20 cellular contexts compared by ENCODE assay signal in genomic region chr14:29054119-29054518, GRCh38.
A peak's percentile ranks its signal among the peaks of the same experiment; 100 is the strongest.
DNase-seq lines count a peak whose midpoint lies in the region; FAIRE-seq and TF ChIP-seq lines count a peak whose summit lies in the region.
"Had no signal": no experiment of that assay in that cellular context is flagged by ENCODE, and none has a peak within 500 bp of the region (broad histone marks: within the 10 kb centered on the region; RNA-seq: fewer than 3 reads in every experiment).

No MANE protein-coding gene starts in this region.

- no peak overlapping the region for H4K5ac ChIP-seq in H1 (ENCODE audit: insufficient read length, low read depth, low read length)

- H3K27ac ChIP-seq in H1 (ENCODE audit: low read depth, low read length): no peak overlapping the region
- H3K27ac ChIP-seq: PC-9, RWPE1, SK-N-MC had no signal

- no peak overlapping the region for H2BK15ac ChIP-seq in H1 (ENCODE audit: low read length)

- no peak overlapping the region for H3K23ac ChIP-seq in H1 (ENCODE audit: insufficient read length)

- H3K9me3 ChIP-seq in H1 (ENCODE audit: insufficient read depth in 2 of 2, low read depth in 1 of 2, low read length in 1 of 2): peaks cover 0 to 7% of the 10 kb centered on the region in 2 experiments; a peak in 2 of 4 replicates

- no peak overlapping the region for H3K4me3 ChIP-seq in H1 (ENCODE audit: extremely low read depth in 1 of 4, insufficient read depth in 2 of 4, low read depth in 3 of 4, low read length in 4 of 4)
- H3K4me3 ChIP-seq: PC-9, SK-N-MC had no signal

- WGBS in H1 (ENCODE audit: extremely low coverage in 1 of 2, insufficient coverage in 1 of 2, insufficient read length in 1 of 2, insufficient replicate concordance in 2 of 2, low coverage in 1 of 2, low lambda C conversion rate in 2 of 2, missing lambda C conversion rate in 1 of 2), 2 experiments: 84% methylated on average over 2 of the region's 2 CpGs; no CpG with 5 or more reads in 1 of the 2 experiments

- H2BK120ac ChIP-seq in H1 (replicated peaks; ENCODE audit: low read depth, low read length): no peak overlapping the region

- no peak overlapping the region for H3K14ac ChIP-seq in H1 (ENCODE audit: insufficient read length)

- CTCF ChIA-PET in H1 (lab: Charles Lee; ENCODE audit: partially characterized antibody): interaction anchor here (0.8 to 1.3 kb wide), 2 partner anchors 12 to 249 kb away, joined by 3 to 4 read pairs; no protein-coding TSS in a partner anchor

- TF ChIP-seq POLR2A in H1 (IDR thresholded peaks at IDR 0.05; ENCODE audit: control extremely low read depth in 1 of 2, low read depth in 2 of 2, low read length in 2 of 2): no peak

- no peak for TF ChIP-seq CTCF in H1 (IDR thresholded peaks at IDR 0.05; ENCODE audit: control extremely low read depth in 1 of 3, insufficient read depth in 1 of 3, low read depth in 1 of 3, low read length in 3 of 3)

- H3K27me3 ChIP-seq in H1 (replicated peaks in 1 of 4; ENCODE audit: control insufficient read depth in 3 of 4, extremely low read depth in 1 of 4, insufficient read depth in 3 of 4, low read length in 3 of 4): no peaks in the 10 kb centered on the region

- no peak overlapping the region for H4K8ac ChIP-seq in H1 (ENCODE audit: extremely low read depth, insufficient read depth, low read length)

- no peak overlapping the region for H3K18ac ChIP-seq in H1 (ENCODE audit: extremely low read depth, low read length)

- H2BK20ac ChIP-seq in H1 (ENCODE audit: low read length): no peak overlapping the region

- no peaks in the 10 kb centered on the region for H3K4me1 ChIP-seq in H1 (replicated peaks in 1 of 4; ENCODE audit: control insufficient read depth in 3 of 4, insufficient read depth in 4 of 4, low read length in 3 of 4)

- H3K4me2 ChIP-seq in H1 (ENCODE audit: insufficient read depth in 1 of 2, low read depth in 2 of 2, low read length in 2 of 2): no peak overlapping the region
- H3K4me2 ChIP-seq: PC-9 had no signal

- H3K79me2 ChIP-seq in H1 (ENCODE audit: control insufficient read depth in 1 of 2, insufficient read depth in 2 of 2, low read length in 2 of 2): no peaks in the 10 kb centered on the region

- no peak for FAIRE-seq in H1 (lab: Jason Lieb, UNC)
- FAIRE-seq: GM19239 had no signal

- POLR2A ChIA-PET in H1 (lab: Charles Lee; ENCODE audit: partially characterized antibody): no interaction called here

- no peak overlapping the region for H3K9ac ChIP-seq in H1 (replicated peaks in 1 of 4; ENCODE audit: extremely low read depth in 1 of 4, low read depth in 3 of 4, low read length in 3 of 4)

- H2BK12ac ChIP-seq in H1 (ENCODE audit: low read depth, low read length): no peak overlapping the region

- no peak overlapping the region for H3K56ac ChIP-seq in H1 (replicated peaks; ENCODE audit: insufficient read length, low read depth, low read length)

- DNase-seq in NCI-H2171 treated with DMSO at 0.1 percent for 48 hours (lab: John Stamatoyannopoulos, UW) (peak; percentile 60), NCI-H2171 (lab: John Stamatoyannopoulos, UW) (no peak), NCI-H69 (lab: John Stamatoyannopoulos, UW) (peak; percentile 58), H1 (ENCODE audit: low read depth in 1 of 2, low spot score in 2 of 2) (no peak), left kidney (ENCODE audit: low read depth, low spot score) (peak; percentile 8), nucleus accumbens (lab: John Stamatoyannopoulos, UW) (no peak), activated gamma-delta T cell treated with Interleukin-2 at 50 U/mL for 16 hours (no peak), NCI-H82 treated with DMSO at 0.1 percent for 48 hours (lab: John Stamatoyannopoulos, UW; ENCODE audit: unreplicated experiment) (no peak)
- DNase-seq: GF-D8, H9, NCI-H1092, NCI-H1436 treated with DMSO at 0.1 percent for 48 hours, NCI-H2029 treated with DMSO at 0.1 percent for 48 hours, NCI-H226, NCI-H510A treated with DMSO at 0.1 percent for 48 hours, PC-9, SHP77 treated with DMSO at 0.1 percent for 48 hours had no signal

- TF ChIP-seq RAD21 in H1 (IDR thresholded peaks at IDR 0.05 in 1 of 2, conservative IDR thresholded peaks at IDR 0.05 in 1 of 2; ENCODE audit: low read depth in 2 of 2, low read length in 2 of 2): no peak

- no peaks in the 10 kb centered on the region for H3K79me1 ChIP-seq in H1 (ENCODE audit: low read depth, low read length)

- H2BK5ac ChIP-seq in H1 (ENCODE audit: low read depth, low read length): no peak overlapping the region

- H3K36me3 ChIP-seq in H1 (ENCODE audit: control insufficient read depth in 2 of 4, insufficient read depth in 4 of 4, low read length in 3 of 4): no peaks in the 10 kb centered on the region

- TF ChIP-seq EP300 in H1 (IDR thresholded peaks at IDR 0.05; ENCODE audit: borderline replicate concordance in 1 of 2, low read depth in 2 of 2, low read length in 2 of 2): no peak

- H4K91ac ChIP-seq in H1 (replicated peaks; ENCODE audit: insufficient read length, low read length): no peak overlapping the region

- H2AK5ac ChIP-seq in H1 (ENCODE audit: low read depth, low read length): no peak overlapping the region

- peak overlapping the region; percentile 76; the same call in 1 of the 2 replicates for H2AFZ ChIP-seq in H1 (ENCODE audit: low read length)
- H2AFZ ChIP-seq: PC-9 had no signal

- no peak overlapping the region for H3K4ac ChIP-seq in H1 (replicated peaks; ENCODE audit: insufficient read length, low read depth, low read length)

- no peaks in the 10 kb centered on the region for H4K20me1 ChIP-seq in H1 (replicated peaks in 1 of 2; ENCODE audit: control insufficient read depth in 1 of 2, insufficient read depth in 2 of 2, low read length in 2 of 2)

- H3K23me2 ChIP-seq in H1 (ENCODE audit: low read depth, low read length): no peaks in the 10 kb centered on the region; the same call in 1 of the 2 replicates

TF ChIP-seq in H1, 55 proteins besides CTCF, POLR2A, EP300 and RAD21 (continues in another document):
- TF ChIP-seq HDAC2 (IDR thresholded peaks at IDR 0.05; ENCODE audit: borderline replicate concordance in 1 of 2, low read depth in 2 of 2, low read length in 2 of 2) (no peak), EZH2 (IDR thresholded peaks at IDR 0.05; ENCODE audit: low read depth, low read length, severe bottlenecking) (no peak), SP1 (IDR thresholded peaks at IDR 0.05; ENCODE audit: low read depth, low read length) (no peak), SP2 (IDR thresholded peaks at IDR 0.05; ENCODE audit: low read length) (no peak), CHD1 (IDR thresholded peaks at IDR 0.05; ENCODE audit: low read depth, low read length) (no peak), POLR2AphosphoS5 (IDR thresholded peaks at IDR 0.05; ENCODE audit: low read depth, low read length) (no peak), MAX (IDR thresholded peaks at IDR 0.05) (no peak), RBBP5 (IDR thresholded peaks at IDR 0.05; ENCODE audit: borderline replicate concordance, low read depth, low read length) (no peak), RNF2 (IDR thresholded peaks at IDR 0.05; ENCODE audit: borderline replicate concordance, low read depth, low read length, missing control alignments, poor library complexity, severe bottlenecking) (no peak), E2F6 (IDR thresholded peaks at IDR 0.05) (no peak), RXRA (IDR thresholded peaks at IDR 0.05; ENCODE audit: insufficient read depth, low read depth, low read length) (no peak), MAFK (IDR thresholded peaks at IDR 0.05; ENCODE audit: low read depth, low read length) (no peak), CTBP2 (IDR thresholded peaks at IDR 0.05; ENCODE audit: borderline replicate concordance, insufficient read depth, insufficient read length, low read length) (no peak), TEAD4 (IDR thresholded peaks at IDR 0.05; ENCODE audit: low read depth, low read length) (no peak), CBX8 (IDR thresholded peaks at IDR 0.05; ENCODE audit: borderline replicate concordance, low read depth, low read length) (no peak)

Comparison
In these comparisons a context has a peak if more than half of its experiments do, and no peak if none do; other contexts are left out.
1. DNase-seq: peak in NCI-H2171 treated with DMSO at 0.1 percent for 48 hours (single experiment), NCI-H69 (single experiment) and left kidney (single experiment); none in NCI-H2171 (single experiment), H1 (0 of 2), nucleus accumbens (0 of 56), activated gamma-delta T cell treated with Interleukin-2 at 50 U/mL for 16 hours (single experiment) and NCI-H82 treated with DMSO at 0.1 percent for 48 hours (single experiment).